9 cellular contexts compared by ENCODE assay signal in genomic region chr7:134710854-134711624, GRCh38.
DNase-seq lines count a peak whose midpoint lies in the region; ATAC-seq and TF ChIP-seq lines count a peak whose summit lies in the region.
"Had no signal": no experiment of that assay in that cellular context is flagged by ENCODE, and none has a peak within 500 bp of the region (broad histone marks: within the 10 kb centered on the region; RNA-seq: fewer than 3 reads in every experiment).

No MANE protein-coding gene starts in this region.

- peak overlapping the region; percentile 74 for H3K4me3 Mint-ChIP-seq in activated naive CD8-positive, alpha-beta T cell treated with anti-CD3 and anti-CD28 coated beads, Interleukin-2, amount 50 U/mL, for 24 hours
- no peak overlapping the region for H3K4me3 Mint-ChIP-seq in stimulated activated naive B cell treated with anti-CD40 and anti-IgM and Interleukin-4, amounts not matched to agents 10 μg/mL and 1 μg/mL and 100 μg/mL, for 72 hours

- no peaks in the 10 kb centered on the region for H3K27me3 Mint-ChIP-seq in activated naive CD8-positive, alpha-beta T cell treated with anti-CD3 and anti-CD28 coated beads, Interleukin-2, amount 50 U/mL, for 24 hours
- peaks cover 12 to 23% of the 10 kb centered on the region in 2 donors for H3K27me3 Mint-ChIP-seq in stimulated activated naive B cell treated with anti-CD40 and anti-IgM and Interleukin-4, amounts not matched to agents 10 μg/mL and 1 μg/mL and 100 μg/mL, for 72 hours

- DNase-seq in T-helper 9 cell (peak; percentile 36), prostate gland (ENCODE audit: low spot score) (no peak)
- peak; percentile 43 for DNase-seq in activated naive CD8-positive, alpha-beta T cell treated with anti-CD3 and anti-CD28 coated beads, Interleukin-2, amount 50 U/mL, for 24 hours
- no peak for DNase-seq in stimulated activated naive B cell treated with anti-CD40 and anti-IgM and Interleukin-4, amounts not matched to agents 10 μg/mL and 1 μg/mL and 100 μg/mL, for 72 hours
- DNase-seq: left ventricle myocardium inferior had no signal

- no peak for TF ChIP-seq CTCF in prostate gland (IDR thresholded peaks at IDR 0.05)

- H3K9me3 ChIP-seq in prostate gland: no peaks in the 10 kb centered on the region
- H3K9me3 ChIP-seq: left ventricle myocardium inferior had no signal

- no peak for TF ChIP-seq POLR2A in prostate gland (IDR thresholded peaks at IDR 0.05)

- H3K27ac ChIP-seq in ACC112 (ENCODE audit: low read depth, low read length) (no peak overlapping the region), prostate gland (peak overlapping the region; percentile 54 to 55)
- H3K27ac ChIP-seq: left ventricle myocardium inferior had no signal

- H3K27ac Mint-ChIP-seq in activated naive CD8-positive, alpha-beta T cell treated with anti-CD3 and anti-CD28 coated beads, Interleukin-2, amount 50 U/mL, for 24 hours: peak overlapping the region; percentile 94
- H3K27ac Mint-ChIP-seq in stimulated activated naive B cell treated with anti-CD40 and anti-IgM and Interleukin-4, amounts not matched to agents 10 μg/mL and 1 μg/mL and 100 μg/mL, for 72 hours: no peak overlapping the region

- H3K4me3 ChIP-seq in ACC112 (ENCODE audit: low read depth, low read length): no peak overlapping the region
- no peak overlapping the region for H3K4me3 ChIP-seq in prostate gland
- H3K4me3 ChIP-seq: left ventricle myocardium inferior had no signal

- peak; percentile 96 for ATAC-seq in activated naive CD8-positive, alpha-beta T cell treated with anti-CD3 and anti-CD28 coated beads, Interleukin-2, amount 50 U/mL, for 24 hours
- no peak for ATAC-seq in stimulated activated naive B cell treated with anti-CD40 and anti-IgM and Interleukin-4, amounts not matched to agents 10 μg/mL and 1 μg/mL and 100 μg/mL, for 72 hours (replicated peaks)
- no peak for ATAC-seq in GM18868 (IDR thresholded peaks at IDR 0.05; ENCODE audit: unreplicated experiment)
- ATAC-seq in HG02870 (IDR thresholded peaks at IDR 0.05; ENCODE audit: unreplicated experiment): no peak
- ATAC-seq in GM19035 (IDR thresholded peaks at IDR 0.05; ENCODE audit: unreplicated experiment): no peak

- no peaks in the 10 kb centered on the region for H3K79me2 ChIP-seq in ACC112 (ENCODE audit: control insufficient read depth, insufficient read depth, low read length, unreplicated experiment)

- no peaks in the 10 kb centered on the region for H3K36me3 Mint-ChIP-seq in activated naive CD8-positive, alpha-beta T cell treated with anti-CD3 and anti-CD28 coated beads, Interleukin-2, amount 50 U/mL, for 24 hours (ENCODE audit: low read depth)
- no peaks in the 10 kb centered on the region for H3K36me3 Mint-ChIP-seq in stimulated activated naive B cell treated with anti-CD40 and anti-IgM and Interleukin-4, amounts not matched to agents 10 μg/mL and 1 μg/mL and 100 μg/mL, for 72 hours

- H3K4me1 Mint-ChIP-seq in activated naive CD8-positive, alpha-beta T cell treated with anti-CD3 and anti-CD28 coated beads, Interleukin-2, amount 50 U/mL, for 24 hours: peaks cover 30% of the 10 kb centered on the region
- H3K4me1 Mint-ChIP-seq in stimulated activated naive B cell treated with anti-CD40 and anti-IgM and Interleukin-4, amounts not matched to agents 10 μg/mL and 1 μg/mL and 100 μg/mL, for 72 hours: no peaks in the 10 kb centered on the region

- intact Hi-C loops in prostate gland (cut with DNase I): no loop called here

- H3K36me3 ChIP-seq in ACC112 (ENCODE audit: insufficient read depth, low read length): no peaks in the 10 kb centered on the region
- no peaks in the 10 kb centered on the region for H3K36me3 ChIP-seq in prostate gland
- H3K36me3 ChIP-seq: left ventricle myocardium inferior had no signal

- no peaks in the 10 kb centered on the region for H3K4me1 ChIP-seq in ACC112 (ENCODE audit: control insufficient read depth, insufficient read depth, low read length, unreplicated experiment)
- no peaks in the 10 kb centered on the region for H3K4me1 ChIP-seq in prostate gland (replicated peaks)
- H3K4me1 ChIP-seq: left ventricle myocardium inferior had no signal

- peak overlapping the region; percentile 76 for H2AFZ ChIP-seq in ACC112 (ENCODE audit: low read length, unreplicated experiment)

- WGBS in prostate gland: 45% methylated on average over 9 of the region's 9 CpGs

- no peaks in the 10 kb centered on the region for H3K27me3 ChIP-seq in ACC112 (ENCODE audit: insufficient read depth, low read length)
- no peaks in the 10 kb centered on the region for H3K27me3 ChIP-seq in prostate gland (replicated peaks; ENCODE audit: insufficient read depth)

- no peaks in the 10 kb centered on the region for H3K9me3 Mint-ChIP-seq in activated naive CD8-positive, alpha-beta T cell treated with anti-CD3 and anti-CD28 coated beads, Interleukin-2, amount 50 U/mL, for 24 hours
- H3K9me3 Mint-ChIP-seq in stimulated activated naive B cell treated with anti-CD40 and anti-IgM and Interleukin-4, amounts not matched to agents 10 μg/mL and 1 μg/mL and 100 μg/mL, for 72 hours: no peaks in the 10 kb centered on the region

Comparison
In these comparisons a context has a peak if more than half of its experiments do, and no peak if none do; other contexts are left out.
1. DNase-seq: peak in T-helper 9 cell (single experiment) and activated naive CD8-positive, alpha-beta T cell treated with anti-CD3 and anti-CD28 coated beads, Interleukin-2, amount 50 U/mL, for 24 hours (single experiment); none in prostate gland (single experiment) and stimulated activated naive B cell treated with anti-CD40 and anti-IgM and Interleukin-4, amounts not matched to agents 10 μg/mL and 1 μg/mL and 100 μg/mL, for 72 hours (single experiment).